In the genomic region with DNA sequence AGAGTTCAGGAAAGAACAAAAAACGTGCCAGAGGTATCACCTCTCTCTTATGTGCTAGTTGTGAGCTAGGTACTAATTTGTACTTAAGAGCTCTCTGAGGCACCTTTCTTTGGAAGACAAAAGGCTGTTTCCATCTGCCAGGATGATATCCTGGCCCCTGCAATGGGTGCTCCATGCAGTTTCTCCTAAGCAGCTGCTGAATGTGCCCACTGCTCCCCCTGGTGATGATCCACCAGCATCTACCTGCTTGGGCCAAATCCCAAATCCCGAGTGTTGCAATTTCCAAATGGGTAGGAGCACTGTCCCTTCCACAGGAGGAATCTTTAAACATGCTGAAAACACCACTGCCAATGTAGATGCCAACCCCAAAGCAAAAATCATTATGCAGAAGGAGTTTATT, we compare ENCODE assay signal across 8 cellular contexts.
DNase-seq lines count a peak whose midpoint lies in the region; ATAC-seq, FAIRE-seq and TF ChIP-seq lines count a peak whose summit lies in the region.

No MANE protein-coding gene starts in this region.

- in situ Hi-C loops in K562 (cut with MboI), result no loop called here

- ATAC-seq in K562, result 0 out of 3 replicates have a peak, but pooled peaks have one; percentile 49
- ATAC-seq in right lobe of liver, result peak; percentile 89 to 99 (median 97)
- ATAC-seq in HG02678 (IDR thresholded peaks at IDR 0.05; ENCODE audit: unreplicated experiment), result no peak
- no peak for ATAC-seq in GM21360 (IDR thresholded peaks at IDR 0.05; ENCODE audit: unreplicated experiment)

- DNase-seq in ELF-1 (ENCODE audit: low read depth, low spot score), result peak; percentile 72
- peak; percentile 39 for DNase-seq in NCI-H1105 treated with DMSO at 0.1 percent for 48 hours (lab: John Stamatoyannopoulos, UW)
- DNase-seq in K562 (ENCODE audit: extremely low read depth in 1 of 4, low spot score in 3 of 4), result peak; percentile 15 to 44 (median 32)
- DNase-seq in right lobe of liver, result peak; percentile 65 to 86 (median 78)
- no peak for DNase-seq in COLO829 (ENCODE audit: low spot score)
- DNase-seq in NOMO-1 (lab: John Stamatoyannopoulos, UW; ENCODE audit: unreplicated experiment in 2 of 2), result no peak

- no peak overlapping the region for H2AFZ ChIP-seq in K562 (ENCODE audit: low read depth, low read length)

- H3K36me3 ChIP-seq in K562 (ENCODE audit: control insufficient read depth, insufficient read depth, low read length) (no peaks in the 10 kb centered on the region), right lobe of liver (no peaks in the 10 kb centered on the region)

- H3K4me3 ChIP-seq in K562 (no peak overlapping the region), right lobe of liver (no peak overlapping the region)

- H3K9ac ChIP-seq in K562 (ENCODE audit: insufficient read depth in 1 of 2, low read depth in 2 of 2, low read length in 2 of 2), result no peak overlapping the region

- H4K20me1 ChIP-seq in K562 (replicated peaks; ENCODE audit: control insufficient read depth, insufficient read depth, low read length), result no peaks in the 10 kb centered on the region

- TF ChIP-seq CTCF in K562 (IDR thresholded peaks at IDR 0.05 in 2 of 3, conservative IDR thresholded peaks at IDR 0.05 in 1 of 3; ENCODE audit: insufficient read depth in 2 of 3, low read depth in 1 of 3, low read length in 3 of 3) (peak; percentile 48 to 66 (median 64); a peak in 5 of 6 replicates), right lobe of liver (IDR thresholded peaks at IDR 0.05) (peak; percentile 62 to 83 (median 80))

- POLR2A ChIA-PET in K562 (lab: Yijun Ruan, JAX), result interaction anchor here (1.1 kb wide), 1 partner anchor 35 kb away, joined by 3 read pairs; no protein-coding TSS in a partner anchor

- no peaks in the 10 kb centered on the region for H3K9me1 ChIP-seq in K562 (ENCODE audit: control insufficient read depth, insufficient read depth, low read length)

- WGBS in K562 (ENCODE audit: insufficient coverage, low coverage, missing lambda C conversion rate), result 6% methylated on average over 2 of the region's 2 CpGs
- WGBS in right lobe of liver (ENCODE audit: insufficient coverage, low coverage, low lambda C conversion rate, missing lambda C conversion rate), result 20% methylated on average over 2 of the region's 2 CpGs

- TF ChIP-seq POLR2A in K562 (conservative IDR thresholded peaks at IDR 0.05) (no peak), right lobe of liver (IDR thresholded peaks at IDR 0.05) (no peak)

- no peaks in the 10 kb centered on the region for H3K79me2 ChIP-seq in K562 (ENCODE audit: control insufficient read depth, insufficient read depth, low read length)

- H3K27me3 ChIP-seq in K562 (ENCODE audit: control insufficient read depth in 2 of 2, insufficient read depth in 2 of 2, low read length in 2 of 2) (peaks cover 0 to 4% of the 10 kb centered on the region in 2 experiments; a peak in 1 of 5 replicates), right lobe of liver (no peaks in the 10 kb centered on the region)

- H3K9me3 ChIP-seq in K562 (replicated peaks; ENCODE audit: control insufficient read depth, insufficient read depth, low read depth, low read length) (no peaks in the 10 kb centered on the region), right lobe of liver (no peaks in the 10 kb centered on the region)

- peak; percentile 62 for FAIRE-seq in K562 (lab: Jason Lieb, UNC)

- H3K27ac ChIP-seq in K562 (ENCODE audit: extremely low read depth, low read depth, low read length) (no peak overlapping the region), right lobe of liver (no peak overlapping the region)

- intact Hi-C loops in K562 (cut with micrococcal nuclease), result loop anchor here (1.0 kb wide), 1 partner anchor 89 kb away; no protein-coding TSS in a partner anchor
- intact Hi-C loops in right lobe of liver (cut with DNase I), result loop anchor here (5.0 to 10.0 kb wide), 2 partner anchors 53 to 90 kb away; no protein-coding TSS in a partner anchor

- no peaks in the 10 kb centered on the region for H3K4me1 ChIP-seq in K562 (replicated peaks in 1 of 2; ENCODE audit: control insufficient read depth in 2 of 2, insufficient read depth in 2 of 2, low read length in 2 of 2)
- H3K4me1 ChIP-seq in right lobe of liver, result peaks cover 0 to 3% (median 0%) of the 10 kb centered on the region in 4 donors

- no TSS peak for BruUV-seq in K562 (replicated peaks; lab: Mats Ljungman, UMichigan)

- TF ChIP-seq EP300 in K562 (IDR thresholded peaks at IDR 0.05; ENCODE audit: low read length), result no peak

- TF ChIP-seq RAD21 in K562 (CRISPR knock-in tag; conservative IDR thresholded peaks at IDR 0.05 in 1 of 2, IDR thresholded peaks at IDR 0.05 in 1 of 2), result peak; percentile 29 to 55

- H3K4me2 ChIP-seq in K562 (ENCODE audit: insufficient read depth, low read length), result no peak overlapping the region

- CTCF ChIA-PET in K562 (lab: Yijun Ruan, JAX; ENCODE audit: low intra/inter-chr PET ratio), result interaction anchor here (2.3 kb wide), 1 partner anchor 89 kb away, joined by 15 read pairs; no protein-coding TSS in a partner anchor

TF ChIP-seq in K562, 482 proteins besides CTCF, POLR2A, EP300 and RAD21:
- no peak for TF ChIP-seq TBL1XR1 (IDR thresholded peaks at IDR 0.05; ENCODE audit: low read length in 2 of 2)
- TF ChIP-seq CEBPG (CRISPR knock-in tag; IDR thresholded peaks at IDR 0.05), result no peak
- TF ChIP-seq CEBPG (tag; conservative IDR thresholded peaks at IDR 0.05 in 1 of 2, IDR thresholded peaks at IDR 0.05 in 1 of 2), result no peak
- TF ChIP-seq SMC3 (conservative IDR thresholded peaks at IDR 0.05; ENCODE audit: insufficient read depth, low read depth, low read length), result peak; percentile 50; the same call in 1 of the 2 replicates
- no peak for TF ChIP-seq RFX1 (IDR thresholded peaks at IDR 0.05)
- no peak for TF ChIP-seq CBFA2T2 (conservative IDR thresholded peaks at IDR 0.05)
- peak; percentile 36; the same call in 1 of the 2 replicates for TF ChIP-seq CEBPB (tag; IDR thresholded peaks at IDR 0.05)
- TF ChIP-seq, protein P1, sequence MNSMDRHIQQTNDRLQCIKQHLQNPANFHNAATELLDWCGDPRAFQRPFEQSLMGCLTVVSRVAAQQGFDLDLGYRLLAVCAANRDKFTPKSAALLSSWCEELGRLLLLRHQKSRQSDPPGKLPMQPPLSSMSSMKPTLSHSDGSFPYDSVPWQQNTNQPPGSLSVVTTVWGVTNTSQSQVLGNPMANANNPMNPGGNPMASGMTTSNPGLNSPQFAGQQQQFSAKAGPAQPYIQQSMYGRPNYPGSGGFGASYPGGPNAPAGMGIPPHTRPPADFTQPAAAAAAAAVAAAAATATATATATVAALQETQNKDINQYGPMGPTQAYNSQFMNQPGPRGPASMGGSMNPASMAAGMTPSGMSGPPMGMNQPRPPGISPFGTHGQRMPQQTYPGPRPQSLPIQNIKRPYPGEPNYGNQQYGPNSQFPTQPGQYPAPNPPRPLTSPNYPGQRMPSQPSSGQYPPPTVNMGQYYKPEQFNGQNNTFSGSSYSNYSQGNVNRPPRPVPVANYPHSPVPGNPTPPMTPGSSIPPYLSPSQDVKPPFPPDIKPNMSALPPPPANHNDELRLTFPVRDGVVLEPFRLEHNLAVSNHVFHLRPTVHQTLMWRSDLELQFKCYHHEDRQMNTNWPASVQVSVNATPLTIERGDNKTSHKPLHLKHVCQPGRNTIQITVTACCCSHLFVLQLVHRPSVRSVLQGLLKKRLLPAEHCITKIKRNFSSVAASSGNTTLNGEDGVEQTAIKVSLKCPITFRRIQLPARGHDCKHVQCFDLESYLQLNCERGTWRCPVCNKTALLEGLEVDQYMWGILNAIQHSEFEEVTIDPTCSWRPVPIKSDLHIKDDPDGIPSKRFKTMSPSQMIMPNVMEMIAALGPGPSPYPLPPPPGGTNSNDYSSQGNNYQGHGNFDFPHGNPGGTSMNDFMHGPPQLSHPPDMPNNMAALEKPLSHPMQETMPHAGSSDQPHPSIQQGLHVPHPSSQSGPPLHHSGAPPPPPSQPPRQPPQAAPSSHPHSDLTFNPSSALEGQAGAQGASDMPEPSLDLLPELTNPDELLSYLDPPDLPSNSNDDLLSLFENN (IDR thresholded peaks at IDR 0.05; ENCODE audit: low read depth in 2 of 2, low read length in 2 of 2), result no peak

Comparison
In these comparisons a context has a peak if more than half of its experiments do, and no peak if none do; other contexts are left out.
1. DNase-seq: peak in ELF-1 (single experiment), NCI-H1105 treated with DMSO at 0.1 percent for 48 hours (single experiment), K562 (4 of 4) and right lobe of liver (3 of 3); none in COLO829 (single experiment) and NOMO-1 (0 of 2).
2. ATAC-seq: peak in K562 (single experiment) and right lobe of liver (4 of 4); none in HG02678 (single experiment) and GM21360 (single experiment).